ENCODE assay signal across 8 cellular contexts in the genomic region with DNA sequence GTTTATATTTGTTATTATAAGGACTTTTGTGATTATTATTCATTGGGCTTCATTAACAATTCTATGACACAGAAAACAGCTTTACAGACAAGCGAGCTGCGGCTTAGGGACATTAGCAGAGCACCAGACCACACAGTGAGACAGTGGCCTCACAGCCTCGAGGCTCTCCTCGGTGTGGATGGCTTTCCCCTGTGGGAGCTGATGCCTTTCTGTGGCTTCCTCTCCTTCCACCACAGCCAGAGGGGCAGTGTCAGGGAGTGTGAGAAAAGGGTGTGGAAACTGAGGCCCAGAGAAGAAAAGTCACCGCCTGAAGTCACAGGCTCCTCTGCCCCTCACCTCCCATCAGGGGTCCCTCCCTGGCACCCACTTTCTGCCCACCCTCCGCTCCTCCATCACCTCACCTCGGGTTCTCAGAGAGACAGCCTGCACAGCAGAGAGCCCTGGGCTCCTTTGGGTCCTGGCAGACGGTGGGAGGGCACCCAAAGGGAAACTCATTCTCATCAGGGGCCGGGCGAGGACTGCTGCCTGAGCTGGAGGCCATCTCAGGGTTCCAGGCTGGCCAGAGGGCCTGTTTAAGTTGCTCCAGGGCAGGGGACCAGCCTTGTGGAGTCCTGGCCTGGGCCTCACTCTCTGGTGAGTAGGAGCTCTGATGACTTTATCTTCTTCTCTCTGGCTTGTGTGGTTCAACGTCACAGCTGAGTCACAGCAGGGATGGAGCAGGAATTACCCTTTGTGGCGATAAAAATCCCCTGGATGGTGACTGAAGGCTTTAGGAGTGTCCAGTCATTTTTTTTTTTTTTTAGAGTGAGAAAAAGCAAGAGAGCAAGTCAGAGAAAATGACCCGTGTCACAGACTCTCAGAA. TPM values are rescaled to one million over a fixed set of nuclear protein-coding genes. Genes with fewer than 3 reads are reported as not detected.
A peak's percentile ranks its signal among the peaks of the same experiment; 100 is the strongest.
DNase-seq lines count a peak whose midpoint lies in the region; ATAC-seq and TF ChIP-seq lines count a peak whose summit lies in the region.

No MANE protein-coding gene starts in this region.

- H3K27ac ChIP-seq in AG04450 (ENCODE audit: low read depth, low read length) (peak overlapping the region; percentile 90), foreskin keratinocyte (peak overlapping the region; percentile 56)

- H3K36me3 Mint-ChIP-seq in glutamatergic neuron (ENCODE audit: unreplicated experiment) = no peaks in the 10 kb centered on the region

- ATAC-seq in GM19463 (IDR thresholded peaks at IDR 0.05; ENCODE audit: unreplicated experiment) (peak; percentile 44), foreskin keratinocyte (peak; percentile 88)

- H3K27me3 ChIP-seq in AG04450 (ENCODE audit: control insufficient read depth, insufficient read depth, low read length) (no peaks in the 10 kb centered on the region), foreskin keratinocyte (no peaks in the 10 kb centered on the region)

- H3K27ac Mint-ChIP-seq in glutamatergic neuron (ENCODE audit: unreplicated experiment) = no peak overlapping the region

- peaks cover under 1% of the 10 kb centered on the region for H3K4me1 ChIP-seq in foreskin keratinocyte

- peaks cover 3% of the 10 kb centered on the region for H3K9me3 Mint-ChIP-seq in glutamatergic neuron (ENCODE audit: unreplicated experiment)

- peaks cover 7% of the 10 kb centered on the region for H3K4me1 Mint-ChIP-seq in glutamatergic neuron (ENCODE audit: low read depth, unreplicated experiment)

- H3K4me3 Mint-ChIP-seq in glutamatergic neuron (ENCODE audit: unreplicated experiment) = no peak overlapping the region

- no peak for TF ChIP-seq CTCF in AG04450 (IDR thresholded peaks at IDR 0.05; ENCODE audit: low read depth, low read length)
- TF ChIP-seq CTCF in foreskin keratinocyte (conservative IDR thresholded peaks at IDR 0.05) = no peak
- TF ChIP-seq CTCF in glutamatergic neuron (IDR thresholded peaks at IDR 0.05; ENCODE audit: partially characterized antibody, unreplicated experiment) = no peak

- CTCF ChIA-PET in AG04450 (lab: Charles Lee) = interaction anchor here (1.2 to 3.5 kb wide), 3 partner anchors 9 to 134 kb away, joined by 3 to 20 read pairs (median 3); no protein-coding TSS in a partner anchor

- DNase-seq in AG04450 (ENCODE audit: low read depth, low spot score) (peak; percentile 62), HT1080 (ENCODE audit: low read depth) (peak; percentile 88), foreskin keratinocyte (peak; percentile 52 to 72), NCI-H774 (lab: John Stamatoyannopoulos, UW) (no peak), glutamatergic neuron (no peak)
- peak; percentile 86 for DNase-seq in activated CD8-positive, alpha-beta memory T cell treated with anti-CD3 and anti-CD28 coated beads, Interleukin-2, amount 50 U/mL, for 4 hours
- DNase-seq in stimulated activated CD4-positive, alpha-beta T cell treated with anti-CD3 and anti-CD28 coated beads, Interleukin-1b, Interleukin-23, amount 100 ng/mL, for 4 hours (ENCODE audit: low read depth in 2 of 2) = peak; percentile 70 to 75

- POLR2A ChIA-PET in AG04450 (lab: Yijun Ruan, JAX) = no interaction called here

- peak overlapping the region; percentile 33 for H3K4me3 ChIP-seq in AG04450 (ENCODE audit: low read depth, low read length)

- no peaks in the 10 kb centered on the region for H3K9me3 ChIP-seq in AG04450 (ENCODE audit: control insufficient read depth, insufficient read depth, low read length)

- peaks cover 9% of the 10 kb centered on the region for H3K27me3 Mint-ChIP-seq in glutamatergic neuron (ENCODE audit: unreplicated experiment)

RNA-seq across cellular contexts. Expression of gene TRAF1, which starts 0.8 kb away (rescaled TPM):
- polyA plus RNA-seq in AG04450 (2011; rRNA removed) (3.7 and 4.0 TPM in 2 replicates), foreskin keratinocyte (0.56 and 0.78 TPM in 2 replicates)
- polyA minus RNA-seq in AG04450 (2011; rRNA and poly(A)+ RNA removed) = 5.7 and 7.6 TPM in 2 replicates
- total RNA-seq in HT1080 (2014; rRNA removed; shearing (Covaris generic)) = 0.43 and 0.70 TPM in 2 replicates
- polyA plus RNA-seq in HT1080 (2015; cell fraction: cytosol; rRNA removed) = 1.4 and 1.5 TPM in 2 replicates
- polyA plus RNA-seq in HT1080 (2015; cell fraction: nucleus; rRNA removed) = 0.85 and 1.4 TPM in 2 replicates
- total RNA-seq in foreskin keratinocyte (0.78 and 0.99 TPM in 2 replicates), glutamatergic neuron (ENCODE audit: unreplicated experiment) (1.6 TPM)

RNA-seq across cellular contexts. Expression of gene PHF19, which starts 48.8 kb away (rescaled TPM):
- polyA plus RNA-seq in AG04450 (2011; rRNA removed) (20.4 and 30.5 TPM in 2 replicates), foreskin keratinocyte (89.0 and 105 TPM in 2 replicates)
- polyA minus RNA-seq in AG04450 (2011; rRNA and poly(A)+ RNA removed) = 37.0 and 56.0 TPM in 2 replicates
- 87.7 and 97.9 TPM in 2 replicates for total RNA-seq in HT1080 (2014; rRNA removed; shearing (Covaris generic))
- 38.7 and 40.6 TPM in 2 replicates for polyA plus RNA-seq in HT1080 (2015; cell fraction: cytosol; rRNA removed)
- polyA plus RNA-seq in HT1080 (2015; cell fraction: nucleus; rRNA removed) = 59.3 and 68.3 TPM in 2 replicates
- total RNA-seq in foreskin keratinocyte (67.2 and 82.1 TPM in 2 replicates), glutamatergic neuron (ENCODE audit: unreplicated experiment) (18.9 TPM)

Comparison
In these comparisons a context has a peak if more than half of its experiments do, and no peak if none do; other contexts are left out.
1. DNase-seq: peak in AG04450 (single experiment), HT1080 (single experiment), activated CD8-positive, alpha-beta memory T cell treated with anti-CD3 and anti-CD28 coated beads, Interleukin-2, amount 50 U/mL, for 4 hours (single experiment), foreskin keratinocyte (2 of 2) and stimulated activated CD4-positive, alpha-beta T cell treated with anti-CD3 and anti-CD28 coated beads, Interleukin-1b, Interleukin-23, amount 100 ng/mL, for 4 hours (2 of 2); none in NCI-H774 (single experiment) and glutamatergic neuron (single experiment).